Comparison of ENCODE assay signal across 1 cellular context in the genomic region with DNA sequence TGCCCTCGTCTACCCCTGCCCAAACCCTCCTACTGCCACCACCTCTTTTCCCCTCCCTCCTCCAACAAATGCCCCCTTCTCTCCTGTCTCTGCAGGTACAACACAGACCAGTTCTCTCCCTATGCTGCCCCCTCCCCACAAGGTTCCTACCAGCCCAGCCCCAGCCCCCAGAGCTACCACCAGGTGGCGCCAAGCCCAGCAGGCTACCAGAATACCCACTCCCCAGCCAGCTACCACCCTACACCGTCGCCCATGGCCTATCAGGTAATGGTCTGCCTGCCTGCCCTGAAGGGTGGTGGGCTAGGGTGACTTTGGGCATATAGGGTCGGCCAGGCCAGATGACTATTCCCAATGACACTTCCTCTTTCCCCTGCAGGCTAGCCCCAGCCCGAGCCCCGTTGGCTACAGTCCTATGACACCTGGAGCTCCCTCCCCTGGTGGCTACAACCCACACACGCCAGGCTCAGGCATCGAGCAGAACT.
TF ChIP-seq lines count a peak whose summit lies in the region.

No MANE protein-coding gene starts in this region.

TF ChIP-seq in GM23338, 12 proteins besides CTCF, POLR2A, EP300 and RAD21 (continued from another document):
- TF ChIP-seq, protein P1, sequence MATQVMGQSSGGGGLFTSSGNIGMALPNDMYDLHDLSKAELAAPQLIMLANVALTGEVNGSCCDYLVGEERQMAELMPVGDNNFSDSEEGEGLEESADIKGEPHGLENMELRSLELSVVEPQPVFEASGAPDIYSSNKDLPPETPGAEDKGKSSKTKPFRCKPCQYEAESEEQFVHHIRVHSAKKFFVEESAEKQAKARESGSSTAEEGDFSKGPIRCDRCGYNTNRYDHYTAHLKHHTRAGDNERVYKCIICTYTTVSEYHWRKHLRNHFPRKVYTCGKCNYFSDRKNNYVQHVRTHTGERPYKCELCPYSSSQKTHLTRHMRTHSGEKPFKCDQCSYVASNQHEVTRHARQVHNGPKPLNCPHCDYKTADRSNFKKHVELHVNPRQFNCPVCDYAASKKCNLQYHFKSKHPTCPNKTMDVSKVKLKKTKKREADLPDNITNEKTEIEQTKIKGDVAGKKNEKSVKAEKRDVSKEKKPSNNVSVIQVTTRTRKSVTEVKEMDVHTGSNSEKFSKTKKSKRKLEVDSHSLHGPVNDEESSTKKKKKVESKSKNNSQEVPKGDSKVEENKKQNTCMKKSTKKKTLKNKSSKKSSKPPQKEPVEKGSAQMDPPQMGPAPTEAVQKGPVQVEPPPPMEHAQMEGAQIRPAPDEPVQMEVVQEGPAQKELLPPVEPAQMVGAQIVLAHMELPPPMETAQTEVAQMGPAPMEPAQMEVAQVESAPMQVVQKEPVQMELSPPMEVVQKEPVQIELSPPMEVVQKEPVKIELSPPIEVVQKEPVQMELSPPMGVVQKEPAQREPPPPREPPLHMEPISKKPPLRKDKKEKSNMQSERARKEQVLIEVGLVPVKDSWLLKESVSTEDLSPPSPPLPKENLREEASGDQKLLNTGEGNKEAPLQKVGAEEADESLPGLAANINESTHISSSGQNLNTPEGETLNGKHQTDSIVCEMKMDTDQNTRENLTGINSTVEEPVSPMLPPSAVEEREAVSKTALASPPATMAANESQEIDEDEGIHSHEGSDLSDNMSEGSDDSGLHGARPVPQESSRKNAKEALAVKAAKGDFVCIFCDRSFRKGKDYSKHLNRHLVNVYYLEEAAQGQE (IDR thresholded peaks at IDR 0.05; ENCODE audit: unreplicated experiment), result no peak
